In genomic region chr11:69721061-69721460, GRCh38 we compare ENCODE assay signal across 18 cellular contexts. TPM values are rescaled to one million over a fixed set of nuclear protein-coding genes. Genes with fewer than 3 reads are reported as not detected.
DNase-seq lines count a peak whose midpoint lies in the region; ATAC-seq and TF ChIP-seq lines count a peak whose summit lies in the region.
"Had no signal": no experiment of that assay in that cellular context is flagged by ENCODE, and none has a peak within 500 bp of the region (broad histone marks: within the 10 kb centered on the region; RNA-seq: fewer than 3 reads in every experiment).

No MANE protein-coding gene starts in this region.

- no peaks in the 10 kb centered on the region for H3K9me3 Mint-ChIP-seq in natural killer cell treated with Interleukin-12 subunit alpha and Interleukin-12 subunit beta and Interleukin-15 and Interleukin-18, amount 100 ng/mL, for 72 hours
- H3K9me3 Mint-ChIP-seq in natural killer cell = no peaks in the 10 kb centered on the region

- H3K27ac Mint-ChIP-seq in natural killer cell treated with Interleukin-12 subunit alpha and Interleukin-12 subunit beta and Interleukin-15 and Interleukin-18, amount 100 ng/mL, for 72 hours = no peak overlapping the region
- H3K27ac Mint-ChIP-seq in natural killer cell = no peak overlapping the region
- H3K27ac Mint-ChIP-seq: CD4-positive, CD25-positive, alpha-beta regulatory T cell had no signal

- H3K27me3 Mint-ChIP-seq in natural killer cell treated with Interleukin-12 subunit alpha and Interleukin-12 subunit beta and Interleukin-15 and Interleukin-18, amount 100 ng/mL, for 72 hours = peaks cover 24 to 25% of the 10 kb centered on the region in 2 donors
- H3K27me3 Mint-ChIP-seq in natural killer cell (ENCODE audit: low read depth in 2 of 2) = peaks cover 29 to 30% of the 10 kb centered on the region in 2 donors

- no peak overlapping the region for H2BK5ac ChIP-seq in neuronal stem cell (ENCODE audit: low read length)

- H3K18ac ChIP-seq in neuronal stem cell (ENCODE audit: low read length) = no peak overlapping the region

- no peak overlapping the region for H3K23ac ChIP-seq in neuronal stem cell (ENCODE audit: low read depth, low read length, poor library complexity)

- peak overlapping the region; percentile 16 for H2AK5ac ChIP-seq in neuronal stem cell (ENCODE audit: low read depth, low read length)

- H2BK12ac ChIP-seq in neuronal stem cell (ENCODE audit: low read length) = no peak overlapping the region

- no CpG with 5 or more reads among the region's 13 CpGs for WGBS in neuronal stem cell (ENCODE audit: extremely low coverage in 2 of 2, insufficient read length in 2 of 2, insufficient replicate concordance in 1 of 2), 2 donors

- H3K36me3 Mint-ChIP-seq in natural killer cell treated with Interleukin-12 subunit alpha and Interleukin-12 subunit beta and Interleukin-15 and Interleukin-18, amount 100 ng/mL, for 72 hours = no peaks in the 10 kb centered on the region
- H3K36me3 Mint-ChIP-seq in natural killer cell = no peaks in the 10 kb centered on the region
- H3K36me3 Mint-ChIP-seq: CD4-positive, CD25-positive, alpha-beta regulatory T cell had no signal

- H3K27me3 ChIP-seq in neuronal stem cell (ENCODE audit: control insufficient read depth in 3 of 3, insufficient read depth in 3 of 3, low read depth in 1 of 3, low read length in 3 of 3) = peaks cover 0 to 40% (median 7%) of the 10 kb centered on the region in 3 experiments

- H3K14ac ChIP-seq in neuronal stem cell (ENCODE audit: low read length) = no peak overlapping the region

- no peak overlapping the region for H3K4me3 Mint-ChIP-seq in natural killer cell treated with Interleukin-12 subunit alpha and Interleukin-12 subunit beta and Interleukin-15 and Interleukin-18, amount 100 ng/mL, for 72 hours
- H3K4me3 Mint-ChIP-seq in natural killer cell = no peak overlapping the region
- H3K4me3 Mint-ChIP-seq: CD4-positive, CD25-positive, alpha-beta regulatory T cell had no signal

- no peak overlapping the region for H3K4ac ChIP-seq in neuronal stem cell (ENCODE audit: low read length)

- H3K4me1 ChIP-seq in neuronal stem cell (ENCODE audit: control insufficient read depth in 2 of 2, insufficient read depth in 1 of 2, low read depth in 1 of 2, low read length in 2 of 2) = peaks cover 0 to 10% of the 10 kb centered on the region in 2 donors

- no peaks in the 10 kb centered on the region for H3K36me3 ChIP-seq in neuronal stem cell (replicated peaks in 1 of 2; ENCODE audit: control insufficient read depth in 2 of 2, insufficient read depth in 2 of 2, low read length in 2 of 2)
- H3K36me3 ChIP-seq: HAP-1 had no signal

- H2BK120ac ChIP-seq in neuronal stem cell (ENCODE audit: low read depth, low read length) = no peak overlapping the region

- no peaks in the 10 kb centered on the region for H3K79me1 ChIP-seq in neuronal stem cell (ENCODE audit: low read depth, low read length)

- no peak for ATAC-seq in natural killer cell treated with Interleukin-12 subunit alpha and Interleukin-12 subunit beta and Interleukin-15 and Interleukin-18, amount 100 ng/mL, for 72 hours
- no peak for ATAC-seq in natural killer cell
- no peak for ATAC-seq in GM18519 (IDR thresholded peaks at IDR 0.05; ENCODE audit: low FRiP score, unreplicated experiment)
- ATAC-seq in GM18517 (IDR thresholded peaks at IDR 0.05; ENCODE audit: unreplicated experiment) = no peak

- H2BK15ac ChIP-seq in neuronal stem cell (ENCODE audit: low read length) = no peak overlapping the region

- H3K4me3 ChIP-seq in neuronal stem cell (ENCODE audit: low read length in 2 of 2) = no peak overlapping the region
- H3K4me3 ChIP-seq: HAP-1 had no signal

- TF ChIP-seq CTCF in natural killer cell (IDR thresholded peaks at IDR 0.05) = no peak

- H4K91ac ChIP-seq in neuronal stem cell (ENCODE audit: low read depth, low read length, poor library complexity) = no peak overlapping the region

- DNase-seq in natural killer cell treated with Interleukin-12 subunit alpha and Interleukin-12 subunit beta and Interleukin-15 and Interleukin-18, amount 100 ng/mL, for 72 hours (ENCODE audit: low spot score) = peak; percentile 48
- DNase-seq in natural killer cell = no peak
- DNase-seq in islet precursor cell = peak; percentile 42
- DNase-seq in neuronal stem cell (ENCODE audit: low spot score) = no peak
- no peak for DNase-seq in activated CD4-positive, CD25-positive, alpha-beta regulatory T cell (lab: John Stamatoyannopoulos, UW)
- no peak for DNase-seq in occipital lobe (lab: John Stamatoyannopoulos, UW)
- DNase-seq: CD4-positive, CD25-positive, alpha-beta regulatory T cell; DMS 273 treated with DMSO at 0.1 percent for 48 hours; GOT3 had no signal

- H4K8ac ChIP-seq in neuronal stem cell (ENCODE audit: low read depth, low read length) = no peak overlapping the region

- intact Hi-C loops in natural killer cell (cut with micrococcal nuclease) = no loop called here

- no peaks in the 10 kb centered on the region for H3K9me3 ChIP-seq in neuronal stem cell (replicated peaks in 1 of 2; ENCODE audit: control insufficient read depth in 2 of 2, insufficient read depth in 1 of 2, low read depth in 1 of 2, low read length in 2 of 2)
- H3K9me3 ChIP-seq: HAP-1 had no signal

- no peak overlapping the region for H2AFZ ChIP-seq in neuronal stem cell (ENCODE audit: low read length)

- no peaks in the 10 kb centered on the region for H3K4me1 Mint-ChIP-seq in natural killer cell treated with Interleukin-12 subunit alpha and Interleukin-12 subunit beta and Interleukin-15 and Interleukin-18, amount 100 ng/mL, for 72 hours (ENCODE audit: low read depth in 2 of 2)
- no peaks in the 10 kb centered on the region for H3K4me1 Mint-ChIP-seq in natural killer cell

- no peak overlapping the region for H3K27ac ChIP-seq in neuronal stem cell (replicated peaks; ENCODE audit: low read length)
- H3K27ac ChIP-seq: 22Rv1 had no signal

- no peak overlapping the region for H3K4me2 ChIP-seq in neuronal stem cell (ENCODE audit: insufficient read depth, low read length, poor library complexity, severe bottlenecking)

- no peak overlapping the region for H3K9ac ChIP-seq in neuronal stem cell (ENCODE audit: low read depth, low read length, poor library complexity)

RNA-seq across cellular contexts. Expression of gene FGF19, which starts 17.2 kb away (rescaled TPM):
- not detected for total RNA-seq in natural killer cell treated with Interleukin-12 subunit alpha and Interleukin-12 subunit beta and Interleukin-15 and Interleukin-18, amount 100 ng/mL, for 72 hours
- total RNA-seq in natural killer cell (not detected), occipital lobe (not detected)
- 0.20 TPM for polyA plus RNA-seq in neuronal stem cell (2013, experiment 1 of 2)
- 0.15 TPM for polyA plus RNA-seq in neuronal stem cell (2013, experiment 2 of 2)
- total RNA-seq: CD4-positive, CD25-positive, alpha-beta regulatory T cell; Daoy; HepG2 had no signal
- polyA plus RNA-seq: BJ; CD4-positive, CD25-positive, alpha-beta regulatory T cell had no signal

RNA-seq across cellular contexts. Expression of gene LTO1, which starts 45.9 kb away (rescaled TPM):
- 10 to 100 TPM; 23.4 to 37.7 TPM for total RNA-seq in natural killer cell treated with Interleukin-12 subunit alpha and Interleukin-12 subunit beta and Interleukin-15 and Interleukin-18, amount 100 ng/mL, for 72 hours
- total RNA-seq in natural killer cell = 10 to 100 TPM; 23.2 to 33.5 (median 25.3) TPM
- polyA plus RNA-seq in neuronal stem cell (2013, experiment 1 of 2) = 13.6 TPM
- 13.3 TPM for polyA plus RNA-seq in neuronal stem cell (2013, experiment 2 of 2)
- total RNA-seq in occipital lobe = 17.9 TPM

RNA-seq across cellular contexts. Expression of gene FGF4, which starts 54.1 kb away (rescaled TPM):
- total RNA-seq in natural killer cell treated with Interleukin-12 subunit alpha and Interleukin-12 subunit beta and Interleukin-15 and Interleukin-18, amount 100 ng/mL, for 72 hours = not detected
- total RNA-seq in natural killer cell (not detected), occipital lobe (not detected)
- polyA plus RNA-seq in neuronal stem cell (2013, experiment 1 of 2) = 0.06 TPM
- 0.06 TPM for polyA plus RNA-seq in neuronal stem cell (2013, experiment 2 of 2)
- total RNA-seq: A673; Calu3; CD4-positive, CD25-positive, alpha-beta regulatory T cell; Daoy; HepG2 had no signal
- polyA plus RNA-seq: BJ; CD4-positive, CD25-positive, alpha-beta regulatory T cell; HepG2 had no signal

Comparison
In these comparisons a context has a peak if more than half of its experiments do, and no peak if none do; other contexts are left out.
1. DNase-seq: peak in natural killer cell treated with Interleukin-12 subunit alpha and Interleukin-12 subunit beta and Interleukin-15 and Interleukin-18, amount 100 ng/mL, for 72 hours (single experiment) and islet precursor cell (single experiment); none in natural killer cell (single experiment), neuronal stem cell (single experiment), activated CD4-positive, CD25-positive, alpha-beta regulatory T cell (0 of 4) and occipital lobe (single experiment).